Comparison of ENCODE assay signal across 31 cellular contexts in genomic region chr10:80449545-80449944, GRCh38. TPM values are rescaled to one million over a fixed set of nuclear protein-coding genes. Genes with fewer than 3 reads are reported as not detected.
A peak's percentile ranks its signal among the peaks of the same experiment; 100 is the strongest.
DNase-seq lines count a peak whose midpoint lies in the region; ATAC-seq and TF ChIP-seq lines count a peak whose summit lies in the region.
"Had no signal": no experiment of that assay in that cellular context is flagged by ENCODE, and none has a peak within 500 bp of the region (broad histone marks: within the 10 kb centered on the region; RNA-seq: fewer than 3 reads in every experiment).

No MANE protein-coding gene starts in this region.

- no peaks in the 10 kb centered on the region for H4K20me1 ChIP-seq in OCI-LY3 (ENCODE audit: insufficient read depth, low read length)
- H4K20me1 ChIP-seq in hepatocyte (ENCODE audit: insufficient read depth, poor library complexity, severe bottlenecking) = no peaks in the 10 kb centered on the region

- TF ChIP-seq POLR2A in thyroid gland (IDR thresholded peaks at IDR 0.05) = no peak

- POLR2A ChIA-PET in activated CD4-positive, alpha-beta T cell treated with anti-CD3 and anti-CD28 coated beads for 36 hours (lab: Charles Lee) = interaction anchor here (0.5 to 1.1 kb wide), 2 partner anchors 56 to 90 kb away, joined by 3 read pairs; no protein-coding TSS in a partner anchor

- intact Hi-C loops in activated CD4-positive, alpha-beta T cell treated with anti-CD3 and anti-CD28 coated beads for 36 hours (cut with DNase I, micrococcal nuclease) = loop anchor here in 1 of 2 experiments (10.0 kb wide), 2 partner anchors 215 to 245 kb away; no protein-coding TSS in a partner anchor
- intact Hi-C loops in thyroid gland (cut with DNase I) = loop anchor here (5.0 to 10.0 kb wide), 3 partner anchors 53 to 145 kb away; no protein-coding TSS in a partner anchor

- no peak for ATAC-seq in activated CD4-positive, alpha-beta T cell treated with anti-CD3 and anti-CD28 coated beads for 36 hours
- no peak for ATAC-seq in GM21526 (IDR thresholded peaks at IDR 0.05; ENCODE audit: low FRiP score, unreplicated experiment)
- ATAC-seq: activated CD4-positive, CD25-positive, alpha-beta regulatory T cell treated with anti-CD3 and anti-CD28 coated beads, Interleukin-2, amount 50 U/mL, for 24 hours; activated CD8-positive, alpha-beta T cell treated with anti-CD3 and anti-CD28 coated beads for 36 hours; left colon; right cardiac atrium; Right ventricle myocardium inferior; SK-N-SH treated with all-trans-retinoic acid at 6 μM for 48 hours; stimulated activated naive CD8-positive, alpha-beta T cell treated with anti-CD3 and anti-CD28 coated beads, Interleukin-15, amount 100 ng/mL, for 72 hours had no signal

- H3K9me2 ChIP-seq in hepatocyte (replicated peaks; ENCODE audit: insufficient read depth) = no peaks in the 10 kb centered on the region

- H3K4me1 ChIP-seq in OCI-LY3 (ENCODE audit: low read length) (peaks cover 31% of the 10 kb centered on the region), hepatocyte (ENCODE audit: insufficient read depth) (peaks cover 30% of the 10 kb centered on the region), thyroid gland (peaks cover 29 to 41% of the 10 kb centered on the region in 2 donors), BE2C (no peaks in the 10 kb centered on the region; the same call in 1 of the 2 replicates)
- H3K4me1 ChIP-seq: colonic mucosa had no signal

- no peak overlapping the region for H2AFZ ChIP-seq in OCI-LY3 (ENCODE audit: low read depth, low read length)
- H2AFZ ChIP-seq in hepatocyte = no peak overlapping the region

- H3K4me1 Mint-ChIP-seq in activated CD4-positive, alpha-beta T cell treated with anti-CD3 and anti-CD28 coated beads for 36 hours = peaks cover 54% of the 10 kb centered on the region

- no peaks in the 10 kb centered on the region for H3K9me3 ChIP-seq in OCI-LY3 (ENCODE audit: insufficient read depth, low read length)
- no peaks in the 10 kb centered on the region for H3K9me3 ChIP-seq in hepatocyte (ENCODE audit: low read depth)
- H3K9me3 ChIP-seq in thyroid gland = no peaks in the 10 kb centered on the region
- H3K9me3 ChIP-seq in BE2C = no peaks in the 10 kb centered on the region
- H3K9me3 ChIP-seq: colonic mucosa, HAP-1 had no signal

- H3K4me3 ChIP-seq in OCI-LY3 (ENCODE audit: low read length) (0 out of 2 replicates have a peak overlapping the region, but pooled peaks have one; percentile 3), hepatocyte (no peak overlapping the region), thyroid gland (replicated peaks in 1 of 3) (no peak overlapping the region), BE2C (ENCODE audit: low read depth, low read length) (no peak overlapping the region)
- H3K4me3 ChIP-seq: colonic mucosa, HAP-1, spleen, tibial nerve had no signal

- H3K27me3 Mint-ChIP-seq in activated CD4-positive, alpha-beta T cell treated with anti-CD3 and anti-CD28 coated beads for 36 hours = no peaks in the 10 kb centered on the region
- H3K27me3 Mint-ChIP-seq: activated CD8-positive, alpha-beta T cell treated with anti-CD3 and anti-CD28 coated beads for 36 hours; stimulated activated naive CD8-positive, alpha-beta T cell treated with anti-CD3 and anti-CD28 coated beads, Interleukin-15, amount 100 ng/mL, for 72 hours had no signal

- H3K4me3 Mint-ChIP-seq in activated CD4-positive, alpha-beta T cell treated with anti-CD3 and anti-CD28 coated beads for 36 hours = no peak overlapping the region
- H3K4me3 Mint-ChIP-seq: activated CD8-positive, alpha-beta T cell treated with anti-CD3 and anti-CD28 coated beads for 36 hours had no signal

- H3K9ac ChIP-seq in OCI-LY3 (ENCODE audit: low read length) = peak overlapping the region; percentile 16; the same call in 1 of the 2 replicates

- 24% methylated on average over 2 of the region's 2 CpGs for WGBS in hepatocyte (ENCODE audit: low lambda C conversion rate, missing lambda C conversion rate)
- WGBS in thyroid gland, 2 donors = 35 to 42% methylated on average over 2 of the region's 2 CpGs

- H3K27ac ChIP-seq in OCI-LY3 (ENCODE audit: low read length) (no peak overlapping the region), hepatocyte (peak overlapping the region; percentile 78), thyroid gland (peak overlapping the region in 2 of 3 donors; percentile 27 to 63)
- H3K27ac ChIP-seq: 22Rv1, colonic mucosa had no signal

- peak overlapping the region; percentile 48 for H3K4me2 ChIP-seq in OCI-LY3 (ENCODE audit: low read length)
- peak overlapping the region; percentile 29 for H3K4me2 ChIP-seq in hepatocyte

- peak overlapping the region; percentile 11 for H3K27ac Mint-ChIP-seq in activated CD4-positive, alpha-beta T cell treated with anti-CD3 and anti-CD28 coated beads for 36 hours
- H3K27ac Mint-ChIP-seq: activated CD8-positive, alpha-beta T cell treated with anti-CD3 and anti-CD28 coated beads for 36 hours; activated naive CD4-positive, alpha-beta T cell treated with anti-CD3 and anti-CD28 coated beads, Interleukin-2, amount 50 U/mL, for 72 hours; activated T-helper 2 cell treated with anti-CD3 and anti-CD28 coated beads, Interferon-gamma antibody, Interleukin-2, Interleukin-4, amounts not matched to agents 10 μg/mL and 5 μg/mL and 100 μg/mL, durations not matched to agents 14 hours and 24 hours and 36 hours; stimulated activated naive CD8-positive, alpha-beta T cell treated with anti-CD3 and anti-CD28 coated beads, Interleukin-15, amount 100 ng/mL, for 72 hours had no signal

- no peak for DNase-seq in activated CD4-positive, alpha-beta T cell treated with anti-CD3 and anti-CD28 coated beads for 36 hours
- no peak for DNase-seq in activated CD4-positive, alpha-beta T cell treated with anti-CD3 and anti-CD28 coated beads, Interleukin-2, amount 50 U/mL, for 48 hours
- peak; percentile 46 for DNase-seq in hepatocyte (ENCODE audit: low spot score)
- DNase-seq in thyroid gland = peak in 1 of 2 donors; percentile 17
- no peak for DNase-seq in BE2C
- DNase-seq in CD1c-positive myeloid dendritic cell (ENCODE audit: extremely low spot score) = no peak
- DNase-seq: activated CD8-positive, alpha-beta memory T cell treated with anti-CD3 and anti-CD28 coated beads, Interleukin-2, amount 50 U/mL, for 48 hours; activated CD8-positive, alpha-beta T cell treated with anti-CD3 and anti-CD28 coated beads for 36 hours; colonic mucosa; effector CD8-positive, alpha-beta T cell; left colon; mesenchymal stem cell; NCI-H1417; NCI-H2029; NCI-H526 treated with DMSO at 0.1 percent for 48 hours; posterior cingulate gyrus; right cardiac atrium; spleen; stimulated activated CD4-positive, alpha-beta T cell treated with anti-CD3 and anti-CD28 coated beads, Interleukin-2, amount 100 ng/mL, for 24 hours; stimulated activated naive CD8-positive, alpha-beta T cell treated with anti-CD3 and anti-CD28 coated beads, Interleukin-15, amount 100 ng/mL, for 72 hours; T-helper 2 cell had no signal

- CTCF ChIA-PET in activated CD4-positive, alpha-beta T cell treated with anti-CD3 and anti-CD28 coated beads for 36 hours (lab: Charles Lee) = interaction anchor here (0.7 to 12.9 kb wide), 8 partner anchors 10 to 71 kb away, joined by 3 to 367 read pairs (median 4); no protein-coding TSS in a partner anchor

- H3K36me3 Mint-ChIP-seq in activated CD4-positive, alpha-beta T cell treated with anti-CD3 and anti-CD28 coated beads for 36 hours (ENCODE audit: low read depth) = no peaks in the 10 kb centered on the region
- H3K36me3 Mint-ChIP-seq: activated naive CD4-positive, alpha-beta T cell treated with anti-CD3 and anti-CD28 coated beads, Interleukin-2, amount 50 U/mL, for 72 hours had no signal

- H3K79me2 ChIP-seq in OCI-LY3 (ENCODE audit: low read length) = no peaks in the 10 kb centered on the region
- H3K79me2 ChIP-seq in hepatocyte = peaks cover 8% of the 10 kb centered on the region

- H3K27me3 ChIP-seq in OCI-LY3 (ENCODE audit: low read depth, low read length) (peaks cover 36% of the 10 kb centered on the region), hepatocyte (no peaks in the 10 kb centered on the region), thyroid gland (no peaks in the 10 kb centered on the region), BE2C (no peaks in the 10 kb centered on the region)
- H3K27me3 ChIP-seq: colonic mucosa, spleen, tibial nerve had no signal

- no peaks in the 10 kb centered on the region for H3K9me3 Mint-ChIP-seq in activated CD4-positive, alpha-beta T cell treated with anti-CD3 and anti-CD28 coated beads for 36 hours (ENCODE audit: low read depth)
- H3K9me3 Mint-ChIP-seq: activated CD8-positive, alpha-beta T cell treated with anti-CD3 and anti-CD28 coated beads for 36 hours; activated naive CD4-positive, alpha-beta T cell treated with anti-CD3 and anti-CD28 coated beads, Interleukin-2, amount 50 U/mL, for 72 hours; activated T-helper 2 cell treated with anti-CD3 and anti-CD28 coated beads, Interferon-gamma antibody, Interleukin-2, Interleukin-4, amounts not matched to agents 10 μg/mL and 5 μg/mL and 100 μg/mL, durations not matched to agents 14 hours and 24 hours and 36 hours; stimulated activated naive CD8-positive, alpha-beta T cell treated with anti-CD3 and anti-CD28 coated beads, Interleukin-15, amount 100 ng/mL, for 72 hours had no signal

- no peak for TF ChIP-seq CTCF in OCI-LY3 (IDR thresholded peaks at IDR 0.05; ENCODE audit: low read depth, low read length)
- TF ChIP-seq CTCF in hepatocyte (IDR thresholded peaks at IDR 0.05; ENCODE audit: poor library complexity) = no peak
- peak in 3 of 6 experiments; percentile 9 to 40 (median 28) for TF ChIP-seq CTCF in thyroid gland (IDR thresholded peaks at IDR 0.05)
- no peak for TF ChIP-seq CTCF in BE2C (IDR thresholded peaks at IDR 0.05; ENCODE audit: low read depth, low read length)

- no peaks in the 10 kb centered on the region for H3K36me3 ChIP-seq in OCI-LY3 (replicated peaks; ENCODE audit: low read depth, low read length)
- H3K36me3 ChIP-seq in hepatocyte (replicated peaks; ENCODE audit: insufficient read depth, low read depth) = no peaks in the 10 kb centered on the region
- peaks cover 0 to under 1% of the 10 kb centered on the region in 2 donors for H3K36me3 ChIP-seq in thyroid gland
- H3K36me3 ChIP-seq in BE2C = no peaks in the 10 kb centered on the region
- H3K36me3 ChIP-seq: colonic mucosa, HAP-1, spleen, tibial nerve had no signal

RNA-seq across cellular contexts. Expression of gene TSPAN14, which starts 4.6 kb away (rescaled TPM):
- 10 to 100 TPM; 37.6 to 43.8 TPM for total RNA-seq in activated CD4-positive, alpha-beta T cell treated with anti-CD3 and anti-CD28 coated beads for 36 hours
- 55.1 and 65.9 TPM in 2 replicates for total RNA-seq in hepatocyte
- 90.4 and 104 TPM in 2 replicates for polyA plus RNA-seq in hepatocyte
- total RNA-seq in thyroid gland = 10 to 100 TPM; 61.6 to 83.4 (median 77.9) TPM
- 29.9 TPM for polyA plus RNA-seq in BE2C (2012; ENCODE audit: insufficient read depth, insufficient read length, low read depth)

RNA-seq across cellular contexts. Expression of gene PRXL2A, which starts 41.2 kb away (rescaled TPM):
- total RNA-seq in activated CD4-positive, alpha-beta T cell treated with anti-CD3 and anti-CD28 coated beads for 36 hours = 10 to 100 TPM; 15.0 to 17.6 TPM
- total RNA-seq in hepatocyte (159 and 166 TPM in 2 replicates), thyroid gland (10 to 100 TPM; 68.2 to 93.3 (median 79.7) TPM)
- 214 and 222 TPM in 2 replicates for polyA plus RNA-seq in hepatocyte
- polyA plus RNA-seq in BE2C (2012; ENCODE audit: insufficient read depth, insufficient read length, low read depth) = 55.6 TPM
